1 cellular context compared by ENCODE assay signal in the genomic region with DNA sequence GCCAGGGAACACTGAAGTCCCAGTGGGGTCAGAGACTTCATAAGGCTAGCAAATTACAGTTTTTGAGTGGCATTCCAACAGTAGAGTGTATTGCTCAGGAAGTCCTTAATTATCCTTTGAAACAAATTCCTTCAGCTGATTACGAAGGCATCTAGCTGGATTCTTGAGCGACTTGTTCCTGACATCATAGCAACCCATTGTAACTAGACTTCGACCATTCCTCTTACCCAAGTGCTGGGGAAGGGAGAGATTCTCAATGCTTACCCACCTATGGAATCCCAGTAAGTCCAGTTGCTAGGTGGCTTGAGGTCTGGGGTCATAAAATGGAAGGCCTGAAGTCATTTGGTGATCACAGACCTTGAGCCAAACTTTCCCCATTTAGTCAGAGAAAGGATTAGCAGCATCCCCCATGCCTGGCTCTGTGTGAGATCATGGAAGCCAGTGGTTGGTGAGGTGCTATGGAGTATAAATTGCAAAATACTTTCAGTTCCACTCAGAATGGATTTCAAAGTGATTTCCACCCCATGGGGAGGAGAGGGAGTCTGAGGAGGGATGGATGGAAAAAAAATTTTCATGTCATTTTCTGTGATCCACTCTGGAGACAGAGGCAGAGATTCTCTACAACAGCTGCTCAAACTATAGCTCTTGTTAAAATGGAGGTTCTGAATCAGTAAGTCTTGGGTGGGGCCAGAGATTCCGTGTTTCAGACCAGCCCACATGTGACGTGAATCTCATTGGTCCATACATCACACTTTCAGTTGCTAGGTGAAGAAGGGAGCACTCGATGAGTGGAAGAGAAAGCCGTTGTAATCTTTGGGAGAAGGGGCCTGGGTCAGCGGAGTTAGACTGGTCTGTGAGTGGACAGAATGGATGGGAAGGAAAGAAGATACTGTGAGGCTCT.
TF ChIP-seq lines count a peak whose summit lies in the region.

No MANE protein-coding gene starts in this region.

TF ChIP-seq in HepG2, 621 proteins besides CTCF, POLR2A, EP300 and RAD21 (continued from another document):
- TF ChIP-seq, protein P1, sequence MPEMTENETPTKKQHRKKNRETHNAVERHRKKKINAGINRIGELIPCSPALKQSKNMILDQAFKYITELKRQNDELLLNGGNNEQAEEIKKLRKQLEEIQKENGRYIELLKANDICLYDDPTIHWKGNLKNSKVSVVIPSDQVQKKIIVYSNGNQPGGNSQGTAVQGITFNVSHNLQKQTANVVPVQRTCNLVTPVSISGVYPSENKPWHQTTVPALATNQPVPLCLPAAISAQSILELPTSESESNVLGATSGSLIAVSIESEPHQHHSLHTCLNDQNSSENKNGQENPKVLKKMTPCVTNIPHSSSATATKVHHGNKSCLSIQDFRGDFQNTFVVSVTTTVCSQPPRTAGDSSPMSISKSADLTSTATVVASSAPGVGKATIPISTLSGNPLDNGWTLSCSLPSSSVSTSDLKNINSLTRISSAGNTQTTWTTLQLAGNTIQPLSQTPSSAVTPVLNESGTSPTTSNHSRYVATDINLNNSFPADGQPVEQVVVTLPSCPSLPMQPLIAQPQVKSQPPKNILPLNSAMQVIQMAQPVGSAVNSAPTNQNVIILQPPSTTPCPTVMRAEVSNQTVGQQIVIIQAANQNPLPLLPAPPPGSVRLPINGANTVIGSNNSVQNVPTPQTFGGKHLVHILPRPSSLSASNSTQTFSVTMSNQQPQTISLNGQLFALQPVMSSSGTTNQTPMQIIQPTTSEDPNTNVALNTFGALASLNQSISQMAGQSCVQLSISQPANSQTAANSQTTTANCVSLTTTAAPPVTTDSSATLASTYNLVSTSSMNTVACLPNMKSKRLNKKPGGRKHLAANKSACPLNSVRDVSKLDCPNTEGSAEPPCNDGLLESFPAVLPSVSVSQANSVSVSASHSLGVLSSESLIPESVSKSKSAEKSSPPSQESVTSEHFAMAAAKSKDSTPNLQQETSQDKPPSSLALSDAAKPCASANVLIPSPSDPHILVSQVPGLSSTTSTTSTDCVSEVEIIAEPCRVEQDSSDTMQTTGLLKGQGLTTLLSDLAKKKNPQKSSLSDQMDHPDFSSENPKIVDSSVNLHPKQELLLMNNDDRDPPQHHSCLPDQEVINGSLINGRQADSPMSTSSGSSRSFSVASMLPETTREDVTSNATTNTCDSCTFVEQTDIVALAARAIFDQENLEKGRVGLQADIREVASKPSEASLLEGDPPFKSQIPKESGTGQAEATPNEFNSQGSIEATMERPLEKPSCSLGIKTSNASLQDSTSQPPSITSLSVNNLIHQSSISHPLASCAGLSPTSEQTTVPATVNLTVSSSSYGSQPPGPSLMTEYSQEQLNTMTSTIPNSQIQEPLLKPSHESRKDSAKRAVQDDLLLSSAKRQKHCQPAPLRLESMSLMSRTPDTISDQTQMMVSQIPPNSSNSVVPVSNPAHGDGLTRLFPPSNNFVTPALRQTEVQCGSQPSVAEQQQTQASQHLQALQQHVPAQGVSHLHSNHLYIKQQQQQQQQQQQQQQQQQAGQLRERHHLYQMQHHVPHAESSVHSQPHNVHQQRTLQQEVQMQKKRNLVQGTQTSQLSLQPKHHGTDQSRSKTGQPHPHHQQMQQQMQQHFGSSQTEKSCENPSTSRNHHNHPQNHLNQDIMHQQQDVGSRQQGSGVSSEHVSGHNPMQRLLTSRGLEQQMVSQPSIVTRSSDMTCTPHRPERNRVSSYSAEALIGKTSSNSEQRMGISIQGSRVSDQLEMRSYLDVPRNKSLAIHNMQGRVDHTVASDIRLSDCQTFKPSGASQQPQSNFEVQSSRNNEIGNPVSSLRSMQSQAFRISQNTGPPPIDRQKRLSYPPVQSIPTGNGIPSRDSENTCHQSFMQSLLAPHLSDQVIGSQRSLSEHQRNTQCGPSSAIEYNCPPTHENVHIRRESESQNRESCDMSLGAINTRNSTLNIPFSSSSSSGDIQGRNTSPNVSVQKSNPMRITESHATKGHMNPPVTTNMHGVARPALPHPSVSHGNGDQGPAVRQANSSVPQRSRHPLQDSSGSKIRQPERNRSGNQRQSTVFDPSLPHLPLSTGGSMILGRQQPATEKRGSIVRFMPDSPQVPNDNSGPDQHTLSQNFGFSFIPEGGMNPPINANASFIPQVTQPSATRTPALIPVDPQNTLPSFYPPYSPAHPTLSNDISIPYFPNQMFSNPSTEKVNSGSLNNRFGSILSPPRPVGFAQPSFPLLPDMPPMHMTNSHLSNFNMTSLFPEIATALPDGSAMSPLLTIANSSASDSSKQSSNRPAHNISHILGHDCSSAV (CRISPR knock-in tag; IDR thresholded peaks at IDR 0.05; ENCODE audit: borderline replicate concordance), result no peak
- TF ChIP-seq STAT6 (CRISPR knock-in tag; IDR thresholded peaks at IDR 0.05; ENCODE audit: borderline replicate concordance) (no peak), KDM2A (CRISPR knock-in tag; IDR thresholded peaks at IDR 0.05; ENCODE audit: borderline replicate concordance, low read depth) (no peak), MXD4 (CRISPR knock-in tag; IDR thresholded peaks at IDR 0.05) (no peak), CEBPB (IDR thresholded peaks at IDR 0.05; ENCODE audit: borderline replicate concordance, low read depth, low read length) (no peak), SNAPC2 (CRISPR knock-in tag; IDR thresholded peaks at IDR 0.05) (no peak), ZNF564 (CRISPR knock-in tag; IDR thresholded peaks at IDR 0.05) (no peak), ZMYM2 (CRISPR knock-in tag; IDR thresholded peaks at IDR 0.05) (no peak)
- TF ChIP-seq, protein P2, sequence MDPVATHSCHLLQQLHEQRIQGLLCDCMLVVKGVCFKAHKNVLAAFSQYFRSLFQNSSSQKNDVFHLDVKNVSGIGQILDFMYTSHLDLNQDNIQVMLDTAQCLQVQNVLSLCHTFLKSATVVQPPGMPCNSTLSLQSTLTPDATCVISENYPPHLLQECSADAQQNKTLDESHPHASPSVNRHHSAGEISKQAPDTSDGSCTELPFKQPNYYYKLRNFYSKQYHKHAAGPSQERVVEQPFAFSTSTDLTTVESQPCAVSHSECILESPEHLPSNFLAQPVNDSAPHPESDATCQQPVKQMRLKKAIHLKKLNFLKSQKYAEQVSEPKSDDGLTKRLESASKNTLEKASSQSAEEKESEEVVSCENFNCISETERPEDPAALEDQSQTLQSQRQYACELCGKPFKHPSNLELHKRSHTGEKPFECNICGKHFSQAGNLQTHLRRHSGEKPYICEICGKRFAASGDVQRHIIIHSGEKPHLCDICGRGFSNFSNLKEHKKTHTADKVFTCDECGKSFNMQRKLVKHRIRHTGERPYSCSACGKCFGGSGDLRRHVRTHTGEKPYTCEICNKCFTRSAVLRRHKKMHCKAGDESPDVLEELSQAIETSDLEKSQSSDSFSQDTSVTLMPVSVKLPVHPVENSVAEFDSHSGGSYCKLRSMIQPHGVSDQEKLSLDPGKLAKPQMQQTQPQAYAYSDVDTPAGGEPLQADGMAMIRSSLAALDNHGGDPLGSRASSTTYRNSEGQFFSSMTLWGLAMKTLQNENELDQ (CRISPR knock-in tag; IDR thresholded peaks at IDR 0.05; ENCODE audit: borderline replicate concordance), result no peak
